8 cellular contexts compared by ENCODE assay signal in genomic region chr5:150671509-150672236, GRCh38. TPM values are rescaled to one million over a fixed set of nuclear protein-coding genes. Genes with fewer than 3 reads are reported as not detected.
DNase-seq lines count a peak whose midpoint lies in the region; ATAC-seq and TF ChIP-seq lines count a peak whose summit lies in the region.

No MANE protein-coding gene starts in this region.

- TF ChIP-seq CTCF in choroid plexus epithelial cell (conservative IDR thresholded peaks at IDR 0.05; ENCODE audit: low read depth, low read length) = no peak
- no peak for TF ChIP-seq CTCF in mucosa of descending colon (IDR thresholded peaks at IDR 0.05)
- TF ChIP-seq CTCF in vagina (IDR thresholded peaks at IDR 0.05) = no peak

- intact Hi-C loops in mucosa of descending colon (cut with DNase I, micrococcal nuclease) (no loop called here), vagina (cut with DNase I) (no loop called here), posterior vena cava (cut with DNase I) (no loop called here)

- H3K36me3 ChIP-seq in ACC112 (ENCODE audit: insufficient read depth, low read length) = no peaks in the 10 kb centered on the region
- no peaks in the 10 kb centered on the region for H3K36me3 ChIP-seq in mucosa of descending colon (ENCODE audit: low read depth)
- H3K36me3 ChIP-seq in vagina = no peaks in the 10 kb centered on the region

- H3K4me1 ChIP-seq in ACC112 (ENCODE audit: control insufficient read depth, insufficient read depth, low read length, unreplicated experiment) (peaks cover 17% of the 10 kb centered on the region), mucosa of descending colon (ENCODE audit: low read depth) (peaks cover 12% of the 10 kb centered on the region), vagina (peaks cover 32% of the 10 kb centered on the region)

- no peak for TF ChIP-seq POLR2A in vagina (IDR thresholded peaks at IDR 0.05)

- DNase-seq in choroid plexus epithelial cell (ENCODE audit: low read depth) (no peak), mucosa of descending colon (no peak), vagina (ENCODE audit: extremely low spot score in 2 of 2) (peak in 1 of 2 donors; percentile 65), LoVo (ENCODE audit: low spot score) (no peak), NCI-H2107 (lab: John Stamatoyannopoulos, UW) (no peak), posterior vena cava (ENCODE audit: low spot score) (no peak)

- H3K4me3 ChIP-seq in ACC112 (ENCODE audit: low read depth, low read length) (peak overlapping the region; percentile 77), choroid plexus epithelial cell (ENCODE audit: low read depth, low read length) (peak overlapping the region; percentile 56), mucosa of descending colon (no peak overlapping the region), vagina (peak overlapping the region; percentile 52 to 63)

- H3K27ac ChIP-seq in ACC112 (ENCODE audit: low read depth, low read length) = no peak overlapping the region
- H3K27ac ChIP-seq in vagina = peak overlapping the region; percentile 65

- peak overlapping the region; percentile 45 for H2AFZ ChIP-seq in ACC112 (ENCODE audit: low read length, unreplicated experiment)

- peak; percentile 39 for ATAC-seq in HG02759 (IDR thresholded peaks at IDR 0.05; ENCODE audit: unreplicated experiment)
- peak; percentile 17 for ATAC-seq in mucosa of descending colon

- H3K79me2 ChIP-seq in ACC112 (ENCODE audit: control insufficient read depth, insufficient read depth, low read length, unreplicated experiment) = no peaks in the 10 kb centered on the region

- H3K27me3 ChIP-seq in ACC112 (ENCODE audit: insufficient read depth, low read length) (peaks cover 12% of the 10 kb centered on the region; the same call in 1 of the 2 replicates), vagina (no peaks in the 10 kb centered on the region)

- H3K9me3 ChIP-seq in mucosa of descending colon = no peaks in the 10 kb centered on the region
- no peaks in the 10 kb centered on the region for H3K9me3 ChIP-seq in vagina

RNA-seq across cellular contexts. Expression of gene MYOZ3, which starts 10.6 kb away (rescaled TPM):
- total RNA-seq in mucosa of descending colon (under 1 TPM; 0.09 to 0.48 (median 0.35) TPM), vagina (not detected), posterior vena cava (1 to 10 TPM in 1 of 2 donors, under 1 TPM in 1; 0.57 to 1.3 TPM)

RNA-seq across cellular contexts. Expression of gene RBM22, which starts 29.2 kb away (rescaled TPM):
- total RNA-seq in mucosa of descending colon (10 to 100 TPM; 41.0 to 45.1 (median 44.2) TPM), vagina (30.2 TPM), posterior vena cava (10 to 100 TPM; 27.8 to 27.9 TPM)

RNA-seq across cellular contexts. Expression of gene SYNPO, which starts 31.2 kb away (rescaled TPM):
- total RNA-seq in mucosa of descending colon (10 to 100 TPM; 62.9 to 73.6 (median 63.9) TPM), vagina (16.7 TPM), posterior vena cava (100 to 1,000 TPM; 183 to 218 TPM)
